In genomic region chr9:123929177-123929869, GRCh38 we compare ENCODE assay signal across 8 cellular contexts. TPM values are rescaled to one million over a fixed set of nuclear protein-coding genes. Genes with fewer than 3 reads are reported as not detected.
A peak's percentile ranks its signal among the peaks of the same experiment; 100 is the strongest.
DNase-seq lines count a peak whose midpoint lies in the region; ATAC-seq and TF ChIP-seq lines count a peak whose summit lies in the region.

No MANE protein-coding gene starts in this region.

- DNase-seq in cardiac muscle cell (ENCODE audit: low read depth in 1 of 2, low spot score in 1 of 2) (no peak), left ventricle myocardium superior (no peak), SJCRH30 (peak; percentile 21 to 38), caudate nucleus (lab: John Stamatoyannopoulos, UW) (peak in 14 of 61 donors; percentile 9 to 78 (median 46)), memory B cell (ENCODE audit: low spot score in 2 of 2) (peak; percentile 10 to 26), pons (ENCODE audit: low spot score) (no peak)

- peaks cover 22% of the 10 kb centered on the region for H3K4me1 ChIP-seq in cardiac muscle cell (ENCODE audit: low read depth)
- H3K4me1 ChIP-seq in SJCRH30 = peaks cover 13% of the 10 kb centered on the region
- peaks cover 11% of the 10 kb centered on the region for H3K4me1 ChIP-seq in stomach smooth muscle (ENCODE audit: control insufficient read depth, insufficient read depth, low read length)

- H3K4me3 Mint-ChIP-seq in memory B cell = peak overlapping the region; percentile 84

- H3K9me3 ChIP-seq in cardiac muscle cell (ENCODE audit: low read depth) (no peaks in the 10 kb centered on the region), SJCRH30 (replicated peaks) (no peaks in the 10 kb centered on the region), stomach smooth muscle (ENCODE audit: control insufficient read depth in 2 of 2, low read length in 2 of 2) (no peaks in the 10 kb centered on the region)

- no peaks in the 10 kb centered on the region for H3K9me3 Mint-ChIP-seq in memory B cell

- TF ChIP-seq CTCF in cardiac muscle cell (IDR thresholded peaks at IDR 0.05; ENCODE audit: low read depth, low read length) = no peak

- peak overlapping the region; percentile 92 for H3K4me3 ChIP-seq in cardiac muscle cell
- H3K4me3 ChIP-seq in SJCRH30 = peak overlapping the region; percentile 75
- peak overlapping the region; percentile 65 to 79 for H3K4me3 ChIP-seq in stomach smooth muscle (ENCODE audit: low read length in 2 of 2)

- peaks cover 3% of the 10 kb centered on the region for H3K36me3 Mint-ChIP-seq in memory B cell

- ATAC-seq in left ventricle myocardium superior (no peak), HG02943 (IDR thresholded peaks at IDR 0.05; ENCODE audit: low read depth, unreplicated experiment) (peak; percentile 15), memory B cell (ENCODE audit: low read depth) (no peak)

- intact Hi-C loops in left ventricle myocardium superior (cut with micrococcal nuclease) = no loop called here

- H3K36me3 ChIP-seq in cardiac muscle cell (no peaks in the 10 kb centered on the region), SJCRH30 (no peaks in the 10 kb centered on the region), stomach smooth muscle (ENCODE audit: control insufficient read depth in 2 of 2, insufficient read depth in 2 of 2, low read length in 2 of 2) (no peaks in the 10 kb centered on the region)

- H3K9ac ChIP-seq in stomach smooth muscle (ENCODE audit: low read length in 2 of 2) = peak overlapping the region; percentile 47 to 73

- no peaks in the 10 kb centered on the region for H3K27me3 ChIP-seq in cardiac muscle cell
- no peaks in the 10 kb centered on the region for H3K27me3 ChIP-seq in SJCRH30
- H3K27me3 ChIP-seq in stomach smooth muscle (ENCODE audit: control insufficient read depth in 1 of 2, insufficient read depth in 2 of 2, low read length in 2 of 2) = no peaks in the 10 kb centered on the region

- H3K4me1 Mint-ChIP-seq in memory B cell = peaks cover 36% of the 10 kb centered on the region

- peak overlapping the region; percentile 79 for H3K27ac Mint-ChIP-seq in memory B cell

- peak overlapping the region; percentile 40 for H3K27ac ChIP-seq in cardiac muscle cell
- peak overlapping the region; percentile 33; the same call in 1 of the 2 replicates for H3K27ac ChIP-seq in SJCRH30
- H3K27ac ChIP-seq in caudate nucleus (ENCODE audit: low read depth, low read length) = peak overlapping the region; percentile 62
- no peak overlapping the region for H3K27ac ChIP-seq in stomach smooth muscle (ENCODE audit: low read length)

- H3K27me3 Mint-ChIP-seq in memory B cell = no peaks in the 10 kb centered on the region

RNA-seq across cellular contexts. Expression of gene DENND1A, which starts 0.6 kb away (rescaled TPM):
- total RNA-seq in cardiac muscle cell (12.0 and 14.5 TPM in 2 replicates), left ventricle myocardium superior (12.9 TPM)
- 13.1 and 21.4 TPM in 2 replicates for polyA plus RNA-seq in cardiac muscle cell
- 39.6 and 41.3 TPM in 2 replicates for total RNA-seq in SJCRH30 (2014; rRNA removed; shearing (Covaris generic))

Comparison
In these comparisons a context has a peak if more than half of its experiments do, and no peak if none do; other contexts are left out.
1. DNase-seq: peak in SJCRH30 (2 of 2) and memory B cell (2 of 2); none in cardiac muscle cell (0 of 2), left ventricle myocardium superior (single experiment) and pons (single experiment).
2. Peak in every context shown above with its lines, with median percentiles within 50 percentile points of each other: H3K4me3 ChIP-seq.